15 cellular contexts compared by ENCODE assay signal in the genomic region with DNA sequence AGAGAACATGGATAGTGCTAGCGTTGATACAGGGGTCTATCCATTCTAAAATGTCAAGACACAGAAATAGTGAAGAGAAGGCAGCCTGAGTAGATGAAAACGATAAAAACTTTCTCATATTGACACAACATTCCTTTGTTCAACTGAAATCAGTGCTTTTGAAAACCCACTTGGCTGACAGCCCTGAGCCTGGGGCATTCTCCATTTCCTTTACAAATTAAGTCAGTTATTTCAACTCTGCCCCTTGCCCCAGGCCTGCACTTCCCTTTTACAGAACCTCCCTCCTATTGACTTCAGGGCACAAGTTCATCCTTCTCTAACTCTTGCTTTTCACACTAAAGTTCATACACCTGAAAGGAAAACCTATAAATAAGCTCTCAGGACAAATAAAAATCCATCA.
DNase-seq lines count a peak whose midpoint lies in the region; ATAC-seq and TF ChIP-seq lines count a peak whose summit lies in the region.
"Had no signal": no experiment of that assay in that cellular context is flagged by ENCODE, and none has a peak within 500 bp of the region (broad histone marks: within the 10 kb centered on the region; RNA-seq: fewer than 3 reads in every experiment).

No MANE protein-coding gene starts in this region.

- DNase-seq in AML-193 (lab: John Stamatoyannopoulos, UW) (peak; percentile 57 to 67), IMR-90 (no peak), adipocyte (ENCODE audit: low read depth) (peak; percentile 70), mesenchymal stem cell (no peak), T1000 (lab: John Stamatoyannopoulos, UW) (no peak), suprapubic skin (ENCODE audit: low spot score in 2 of 2) (no peak)
- DNase-seq in activated naive CD4-positive, alpha-beta T cell (lab: John Stamatoyannopoulos, UW) = no peak
- DNase-seq: H7; left lung; NCI-H1105 treated with DMSO at 0.1 percent for 48 hours; pancreas; stimulated activated CD4-positive, alpha-beta T cell treated with anti-CD3 and anti-CD28 coated beads, Interleukin-2, amount 100 ng/mL, for 48 hours had no signal

- peaks cover 9 to 23% of the 10 kb centered on the region in 2 experiments for H3K79me1 ChIP-seq in IMR-90 (ENCODE audit: low read depth in 1 of 2, low read length in 2 of 2)
- peaks cover 10% of the 10 kb centered on the region for H3K79me1 ChIP-seq in mesenchymal stem cell (replicated peaks; ENCODE audit: low read length, poor library complexity, severe bottlenecking)

- H3K14ac ChIP-seq in IMR-90 (replicated peaks; ENCODE audit: low read depth, low read length) = no peak overlapping the region
- no peak overlapping the region for H3K14ac ChIP-seq in mesenchymal stem cell (ENCODE audit: low read length in 2 of 2)

- H3K4me1 ChIP-seq in IMR-90 (ENCODE audit: control insufficient read depth, insufficient read depth, low read length) (peaks cover 2% of the 10 kb centered on the region; the same call in 1 of the 2 replicates), adipocyte (ENCODE audit: control insufficient read depth, insufficient read depth, low read length) (peaks cover 52% of the 10 kb centered on the region), mesenchymal stem cell (ENCODE audit: control insufficient read depth, insufficient read depth, low read depth, low read length) (peaks cover 2% of the 10 kb centered on the region), suprapubic skin (no peaks in the 10 kb centered on the region)
- H3K4me1 ChIP-seq: left lung, pancreas had no signal

- H4K20me1 ChIP-seq in IMR-90 (ENCODE audit: insufficient read depth, low read length) = no peaks in the 10 kb centered on the region

- in situ Hi-C loops in IMR-90 (cut with MboI; ENCODE audit: low sequenced_read_pairs) = no loop called here

- dilution Hi-C loops in IMR-90 (cut with HindIII; ENCODE audit: low sequenced_read_pairs, unreplicated experiment) = no loop called here

- no peak for TF ChIP-seq CTCF in IMR-90 (conservative IDR thresholded peaks at IDR 0.05; ENCODE audit: low read depth, low read length)
- TF ChIP-seq CTCF in suprapubic skin (IDR thresholded peaks at IDR 0.05) = no peak

- H2BK15ac ChIP-seq in IMR-90 (ENCODE audit: low read depth, low read length) (no peak overlapping the region), mesenchymal stem cell (ENCODE audit: low read depth, poor library complexity, severe bottlenecking) (no peak overlapping the region)

- no peak overlapping the region for H2AK9ac ChIP-seq in IMR-90 (replicated peaks; ENCODE audit: low read depth, low read length, poor library complexity)

- H2AK5ac ChIP-seq in IMR-90 (ENCODE audit: low read depth, low read length) (no peak overlapping the region), mesenchymal stem cell (ENCODE audit: low read length, severe bottlenecking) (peak overlapping the region; percentile 39)

- no peak overlapping the region for H3K56ac ChIP-seq in IMR-90 (ENCODE audit: extremely low read depth, insufficient read depth, low read length)

- H2BK5ac ChIP-seq in IMR-90 (ENCODE audit: low read depth, low read length, poor library complexity, severe bottlenecking) (no peak overlapping the region), mesenchymal stem cell (ENCODE audit: low read depth, low read length, poor library complexity, severe bottlenecking) (no peak overlapping the region)

- H3K18ac ChIP-seq in IMR-90 (ENCODE audit: low read depth, low read length) (no peak overlapping the region; the same call in 1 of the 2 replicates), mesenchymal stem cell (ENCODE audit: low read depth in 1 of 2, low read length in 2 of 2) (no peak overlapping the region)

- peak overlapping the region; percentile 23; the same call in 1 of the 2 replicates for H4K5ac ChIP-seq in IMR-90 (ENCODE audit: low read depth, low read length)

- H3K36me3 ChIP-seq in IMR-90 (ENCODE audit: control insufficient read depth, insufficient read depth, low read length) (no peaks in the 10 kb centered on the region), adipocyte (ENCODE audit: control insufficient read depth, insufficient read depth, low read length, severe bottlenecking) (no peaks in the 10 kb centered on the region), mesenchymal stem cell (ENCODE audit: control insufficient read depth in 1 of 2, insufficient read depth in 2 of 2, low read depth in 1 of 2, low read length in 2 of 2) (no peaks in the 10 kb centered on the region), suprapubic skin (no peaks in the 10 kb centered on the region)
- H3K36me3 ChIP-seq: left lung, pancreas had no signal

- H3K9me1 ChIP-seq in IMR-90 (ENCODE audit: insufficient read depth, low read length) = no peaks in the 10 kb centered on the region

- WGBS in IMR-90 (ENCODE audit: extremely low coverage in 2 of 2, insufficient read length in 1 of 2), 2 experiments = 11% methylated on average over 1 of the region's 2 CpGs; no CpG with 5 or more reads in 1 of the 2 experiments
- WGBS in mesenchymal stem cell = 83% methylated on average over 2 of the region's 2 CpGs
- WGBS in suprapubic skin = 46% methylated on average over 2 of the region's 2 CpGs

- TF ChIP-seq RAD21 in IMR-90 (IDR thresholded peaks at IDR 0.05; ENCODE audit: low read length) = no peak

- H3K9ac ChIP-seq in IMR-90 (ENCODE audit: low read depth, low read length) (no peak overlapping the region), adipocyte (ENCODE audit: low read length) (no peak overlapping the region), mesenchymal stem cell (ENCODE audit: low read length) (no peak overlapping the region)

- H2AFZ ChIP-seq in IMR-90 (replicated peaks; ENCODE audit: low read length, poor library complexity) (no peak overlapping the region), mesenchymal stem cell (ENCODE audit: low read depth, low read length) (no peak overlapping the region)

- no peak overlapping the region for H4K8ac ChIP-seq in IMR-90 (ENCODE audit: low read depth in 2 of 2, low read length in 2 of 2)
- no peak overlapping the region for H4K8ac ChIP-seq in mesenchymal stem cell (ENCODE audit: low read length)

- H3K23ac ChIP-seq in IMR-90 (ENCODE audit: low read depth, low read length) (peak overlapping the region; percentile 11; the same call in 1 of the 2 replicates), mesenchymal stem cell (ENCODE audit: low read length in 2 of 2) (no peak overlapping the region)

- H3K4me3 ChIP-seq in IMR-90 (ENCODE audit: insufficient read depth, low read depth, low read length) (no peak overlapping the region), adipocyte (ENCODE audit: low read length) (no peak overlapping the region), mesenchymal stem cell (ENCODE audit: insufficient read depth in 1 of 2, low read depth in 1 of 2, low read length in 2 of 2) (no peak overlapping the region), suprapubic skin (no peak overlapping the region)
- H3K4me3 ChIP-seq: K562, left lung, pancreas had no signal

- H3K9me3 ChIP-seq in IMR-90 (ENCODE audit: control insufficient read depth, insufficient read depth, low read length) (no peaks in the 10 kb centered on the region), adipocyte (ENCODE audit: control insufficient read depth, low read length) (no peaks in the 10 kb centered on the region), mesenchymal stem cell (ENCODE audit: control insufficient read depth, low read length) (no peaks in the 10 kb centered on the region), suprapubic skin (no peaks in the 10 kb centered on the region)
- H3K9me3 ChIP-seq: left lung, pancreas had no signal

- intact Hi-C loops in IMR-90 (cut with micrococcal nuclease) = no loop called here

- H2BK120ac ChIP-seq in IMR-90 (ENCODE audit: low read depth, low read length) (peak overlapping the region; percentile 52; the same call in 1 of the 2 replicates), mesenchymal stem cell (ENCODE audit: low read depth, low read length) (no peak overlapping the region)

- no peak overlapping the region for H2BK20ac ChIP-seq in IMR-90 (ENCODE audit: low read depth, low read length)

- CTCF ChIA-PET in IMR-90 (lab: Yijun Ruan, JAX) = no interaction called here

- no peak overlapping the region for H2BK12ac ChIP-seq in mesenchymal stem cell (ENCODE audit: low read length in 2 of 2)

- H3K27ac ChIP-seq in IMR-90 (ENCODE audit: insufficient read depth, low read length) = no peak overlapping the region
- peak overlapping the region; percentile 61 for H3K27ac ChIP-seq in mesenchymal stem cell (ENCODE audit: low read length, poor library complexity, severe bottlenecking)
- no peak overlapping the region for H3K27ac ChIP-seq in suprapubic skin
- H3K27ac ChIP-seq: left lung, pancreas had no signal

- no TSS peak for BruUV-seq in IMR-90 (replicated peaks; lab: Mats Ljungman, UMichigan)

- H3K4ac ChIP-seq in IMR-90 (ENCODE audit: low read depth, low read length) (no peak overlapping the region), mesenchymal stem cell (ENCODE audit: low read depth in 1 of 2, low read length in 2 of 2) (no peak overlapping the region)

- no peak overlapping the region for H3K4me2 ChIP-seq in IMR-90 (ENCODE audit: low read depth, low read length)
- H3K4me2 ChIP-seq in mesenchymal stem cell (ENCODE audit: low read length, poor library complexity, severe bottlenecking) = no peak overlapping the region

- TF ChIP-seq POLR2A in IMR-90 (IDR thresholded peaks at IDR 0.05; ENCODE audit: low read depth, low read length) (no peak), suprapubic skin (IDR thresholded peaks at IDR 0.05) (no peak)

- TF ChIP-seq EP300 in suprapubic skin (IDR thresholded peaks at IDR 0.05) = no peak

- H4K91ac ChIP-seq in IMR-90 (ENCODE audit: insufficient read depth, low read depth, low read length) = no peak overlapping the region
- no peak overlapping the region for H4K91ac ChIP-seq in mesenchymal stem cell (ENCODE audit: low read length)

- ATAC-seq in IMR-90 (ENCODE audit: low read depth) (no peak), HG03196 (IDR thresholded peaks at IDR 0.05; ENCODE audit: unreplicated experiment) (no peak)
- ATAC-seq: K562, left lung, pancreas, Right ventricle myocardium inferior had no signal

- no peaks in the 10 kb centered on the region for H3K27me3 ChIP-seq in IMR-90 (ENCODE audit: control insufficient read depth, insufficient read depth, low read length)
- H3K27me3 ChIP-seq in adipocyte (replicated peaks; ENCODE audit: control insufficient read depth, insufficient read depth, low read length) = no peaks in the 10 kb centered on the region
- H3K27me3 ChIP-seq in mesenchymal stem cell (ENCODE audit: control insufficient read depth in 1 of 2, insufficient read depth in 1 of 2, low read length in 2 of 2) = no peaks in the 10 kb centered on the region
- no peaks in the 10 kb centered on the region for H3K27me3 ChIP-seq in suprapubic skin
- H3K27me3 ChIP-seq: left lung, pancreas had no signal

- POLR2A ChIA-PET in IMR-90 (lab: Charles Lee; ENCODE audit: unreplicated experiment) = no interaction called here

TF ChIP-seq in IMR-90, 13 proteins besides CTCF, POLR2A, EP300 and RAD21 (continues in another document):
- no peak for TF ChIP-seq RFX5 (IDR thresholded peaks at IDR 0.05; ENCODE audit: low read depth, low read length)
- TF ChIP-seq BHLHE40 (IDR thresholded peaks at IDR 0.05; ENCODE audit: low read depth, low read length) = no peak
- TF ChIP-seq RCOR1 (IDR thresholded peaks at IDR 0.05; ENCODE audit: insufficient replicate concordance, low read length) = no peak

Comparison
In these comparisons a context has a peak if more than half of its experiments do, and no peak if none do; other contexts are left out.
1. DNase-seq: peak in AML-193 (2 of 2) and adipocyte (single experiment); none in IMR-90 (single experiment), mesenchymal stem cell (single experiment), activated naive CD4-positive, alpha-beta T cell (0 of 4), T1000 (single experiment) and suprapubic skin (0 of 2).